Comparison of ENCODE assay signal across 3 cellular contexts in genomic region chr15:23354448-23354847, GRCh38. TPM values are rescaled to one million over a fixed set of nuclear protein-coding genes. Genes with fewer than 3 reads are reported as not detected.
"Had no signal": no experiment of that assay in that cellular context is flagged by ENCODE, and none has a peak within 500 bp of the region (broad histone marks: within the 10 kb centered on the region; RNA-seq: fewer than 3 reads in every experiment).

A gene with protein sequence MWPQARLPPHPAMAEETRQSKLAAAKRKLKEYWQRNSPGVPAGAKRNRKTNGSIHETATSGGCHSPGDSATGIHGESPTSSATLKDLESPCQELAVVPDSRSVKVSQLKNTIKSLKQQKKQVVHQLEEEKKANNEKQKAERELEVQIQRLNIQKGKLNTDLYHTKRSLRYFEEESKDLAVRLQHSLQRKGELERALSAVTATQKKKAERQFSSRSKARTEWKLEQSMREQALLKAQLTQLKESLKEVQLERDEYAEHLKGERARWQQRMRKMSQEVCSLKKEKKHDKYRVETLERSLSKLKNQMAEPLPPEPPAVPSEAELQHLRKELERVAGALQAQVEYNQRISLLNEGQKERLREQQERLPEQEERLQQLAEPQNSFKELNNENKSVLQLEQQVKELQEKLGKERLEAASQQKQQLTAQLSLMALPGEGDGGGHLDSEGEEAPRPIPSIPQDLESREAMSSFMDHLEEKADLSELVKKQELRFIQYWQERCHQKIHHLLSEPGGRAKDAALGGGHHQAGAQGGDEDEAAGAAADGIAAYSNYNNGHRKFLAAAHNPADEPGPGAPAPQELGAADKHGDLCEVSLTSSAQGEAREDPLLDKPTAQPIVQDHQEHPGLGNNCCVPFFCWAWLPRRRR (plus strand): TSS chr15:23354748. CDS start chr15:23354810, 62 bp downstream.

RNA-seq across cellular contexts. Expression of the gene that starts here (rescaled TPM):
- total RNA-seq: LHCN-M2, M059J, NCI-H460 had no signal
